Comparison of ENCODE assay signal across 1 cellular context in genomic region chr9:25742241-25742640, GRCh38.
TF ChIP-seq lines count a peak whose summit lies in the region.

No MANE protein-coding gene starts in this region.

TF ChIP-seq in HepG2, 621 proteins besides CTCF, POLR2A, EP300 and RAD21 (continued from another document):
- TF ChIP-seq, protein P1, sequence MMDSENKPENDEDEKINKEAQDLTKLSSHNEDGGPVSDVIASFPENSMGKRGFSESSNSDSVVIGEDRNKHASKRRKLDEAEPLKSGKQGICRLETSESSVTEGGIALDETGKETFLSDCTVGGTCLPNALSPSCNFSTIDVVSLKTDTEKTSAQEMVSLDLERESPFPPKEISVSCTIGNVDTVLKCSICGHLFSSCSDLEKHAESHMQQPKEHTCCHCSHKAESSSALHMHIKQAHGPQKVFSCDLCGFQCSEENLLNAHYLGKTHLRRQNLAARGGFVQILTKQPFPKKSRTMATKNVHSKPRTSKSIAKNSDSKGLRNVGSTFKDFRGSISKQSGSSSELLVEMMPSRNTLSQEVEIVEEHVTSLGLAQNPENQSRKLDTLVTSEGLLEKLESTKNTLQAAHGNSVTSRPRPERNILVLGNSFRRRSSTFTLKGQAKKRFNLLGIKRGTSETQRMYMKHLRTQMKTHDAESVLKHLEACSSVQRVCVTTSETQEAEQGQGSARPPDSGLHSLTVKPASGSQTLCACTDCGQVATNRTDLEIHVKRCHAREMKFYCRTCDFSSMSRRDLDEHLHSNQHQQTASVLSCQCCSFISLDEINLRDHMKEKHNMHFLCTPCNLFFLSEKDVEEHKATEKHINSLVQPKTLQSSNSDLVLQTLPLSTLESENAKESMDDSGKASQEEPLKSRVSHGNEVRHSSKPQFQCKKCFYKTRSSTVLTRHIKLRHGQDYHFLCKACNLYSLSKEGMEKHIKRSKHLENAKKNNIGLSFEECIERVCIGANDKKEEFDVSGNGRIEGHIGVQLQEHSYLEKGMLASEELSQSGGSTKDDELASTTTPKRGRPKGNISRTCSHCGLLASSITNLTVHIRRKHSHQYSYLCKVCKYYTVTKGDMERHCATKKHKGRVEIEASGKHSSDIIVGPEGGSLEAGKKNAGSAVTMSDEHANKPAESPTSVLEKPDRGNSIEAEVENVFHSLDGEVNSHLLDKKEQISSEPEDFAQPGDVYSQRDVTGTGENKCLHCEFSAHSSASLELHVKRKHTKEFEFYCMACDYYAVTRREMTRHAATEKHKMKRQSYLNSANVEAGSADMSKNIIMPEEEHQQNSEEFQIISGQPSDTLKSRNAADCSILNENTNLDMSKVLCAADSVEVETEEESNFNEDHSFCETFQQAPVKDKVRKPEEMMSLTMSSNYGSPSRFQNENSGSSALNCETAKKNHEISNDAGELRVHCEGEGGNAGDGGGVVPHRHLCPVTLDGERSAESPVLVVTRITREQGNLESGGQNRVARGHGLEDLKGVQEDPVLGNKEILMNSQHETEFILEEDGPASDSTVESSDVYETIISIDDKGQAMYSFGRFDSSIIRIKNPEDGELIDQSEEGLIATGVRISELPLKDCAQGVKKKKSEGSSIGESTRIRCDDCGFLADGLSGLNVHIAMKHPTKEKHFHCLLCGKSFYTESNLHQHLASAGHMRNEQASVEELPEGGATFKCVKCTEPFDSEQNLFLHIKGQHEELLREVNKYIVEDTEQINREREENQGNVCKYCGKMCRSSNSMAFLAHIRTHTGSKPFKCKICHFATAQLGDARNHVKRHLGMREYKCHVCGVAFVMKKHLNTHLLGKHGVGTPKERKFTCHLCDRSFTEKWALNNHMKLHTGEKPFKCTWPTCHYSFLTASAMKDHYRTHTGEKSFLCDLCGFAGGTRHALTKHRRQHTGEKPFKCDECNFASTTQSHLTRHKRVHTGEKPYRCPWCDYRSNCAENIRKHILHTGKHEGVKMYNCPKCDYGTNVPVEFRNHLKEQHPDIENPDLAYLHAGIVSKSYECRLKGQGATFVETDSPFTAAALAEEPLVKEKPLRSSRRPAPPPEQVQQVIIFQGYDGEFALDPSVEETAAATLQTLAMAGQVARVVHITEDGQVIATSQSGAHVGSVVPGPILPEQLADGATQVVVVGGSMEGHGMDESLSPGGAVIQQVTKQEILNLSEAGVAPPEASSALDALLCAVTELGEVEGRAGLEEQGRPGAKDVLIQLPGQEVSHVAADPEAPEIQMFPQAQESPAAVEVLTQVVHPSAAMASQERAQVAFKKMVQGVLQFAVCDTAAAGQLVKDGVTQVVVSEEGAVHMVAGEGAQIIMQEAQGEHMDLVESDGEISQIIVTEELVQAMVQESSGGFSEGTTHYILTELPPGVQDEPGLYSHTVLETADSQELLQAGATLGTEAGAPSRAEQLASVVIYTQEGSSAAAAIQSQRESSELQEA (CRISPR knock-in tag; IDR thresholded peaks at IDR 0.05; ENCODE audit: not compliant biosample characterization): no peak
- TF ChIP-seq CREB1 (IDR thresholded peaks at IDR 0.05) (no peak), CREB1 (CRISPR knock-in tag; IDR thresholded peaks at IDR 0.05) (peak; percentile 25; the same call in 1 of the 2 replicates), NFKBIZ (CRISPR knock-in tag; IDR thresholded peaks at IDR 0.05) (no peak), SOX5 (CRISPR knock-in tag; IDR thresholded peaks at IDR 0.05; ENCODE audit: borderline replicate concordance) (peak; percentile 44; the same call in 1 of the 2 replicates), SUZ12 (IDR thresholded peaks at IDR 0.05; ENCODE audit: low read depth, low read length) (no peak), FOSL2 (CRISPR knock-in tag; IDR thresholded peaks at IDR 0.05) (no peak), ZNF225 (CRISPR knock-in tag; IDR thresholded peaks at IDR 0.05) (no peak), ZNF563 (CRISPR knock-in tag; IDR thresholded peaks at IDR 0.05) (no peak), SALL1 (CRISPR knock-in tag; IDR thresholded peaks at IDR 0.05) (no peak), NBN (conservative IDR thresholded peaks at IDR 0.05) (no peak), SOX13 (IDR thresholded peaks at IDR 0.05) (no peak), SOX13 (CRISPR knock-in tag; conservative IDR thresholded peaks at IDR 0.05 in 1 of 2, IDR thresholded peaks at IDR 0.05 in 1 of 2) (peak in 1 of 2 experiments; percentile 72; a peak in 2 of 4 replicates), ZNF124 (CRISPR knock-in tag; IDR thresholded peaks at IDR 0.05) (no peak), ZFP36 (IDR thresholded peaks at IDR 0.05; ENCODE audit: borderline replicate concordance, low read depth, low read length, partially characterized antibody) (no peak), NR2F2 (IDR thresholded peaks at IDR 0.05; ENCODE audit: borderline replicate concordance, low read depth) (no peak), KAT8 (CRISPR knock-in tag; IDR thresholded peaks at IDR 0.05) (no peak), PLSCR1 (CRISPR knock-in tag; IDR thresholded peaks at IDR 0.05; ENCODE audit: borderline replicate concordance) (no peak), RXRA (CRISPR knock-in tag; IDR thresholded peaks at IDR 0.05) (no peak), CEBPB (IDR thresholded peaks at IDR 0.05; ENCODE audit: borderline replicate concordance, low read depth, low read length) (peak; percentile 84), SSRP1 (CRISPR knock-in tag; IDR thresholded peaks at IDR 0.05) (no peak), EEA1 (CRISPR knock-in tag; IDR thresholded peaks at IDR 0.05; ENCODE audit: borderline replicate concordance) (no peak), PTBP1 (IDR thresholded peaks at IDR 0.05; ENCODE audit: low read depth, low read length, poor library complexity, severe bottlenecking) (no peak), MAZ (IDR thresholded peaks at IDR 0.05; ENCODE audit: borderline replicate concordance, low read depth, low read length) (no peak), MAZ (CRISPR knock-in tag; IDR thresholded peaks at IDR 0.05; ENCODE audit: low read depth) (no peak), RCOR2 (CRISPR knock-in tag; IDR thresholded peaks at IDR 0.05) (no peak), SOX6 (IDR thresholded peaks at IDR 0.05) (no peak), SOX6 (CRISPR knock-in tag; IDR thresholded peaks at IDR 0.05) (peak; percentile 34; the same call in 1 of the 2 replicates), DRAP1 (CRISPR knock-in tag; IDR thresholded peaks at IDR 0.05) (no peak), ZNF614 (CRISPR knock-in tag; IDR thresholded peaks at IDR 0.05; ENCODE audit: borderline replicate concordance) (no peak), ZNF790 (CRISPR knock-in tag; IDR thresholded peaks at IDR 0.05; ENCODE audit: borderline replicate concordance) (no peak), ZNF18 (CRISPR knock-in tag; IDR thresholded peaks at IDR 0.05; ENCODE audit: insufficient replicate concordance) (no peak)
- TF ChIP-seq, protein P2, sequence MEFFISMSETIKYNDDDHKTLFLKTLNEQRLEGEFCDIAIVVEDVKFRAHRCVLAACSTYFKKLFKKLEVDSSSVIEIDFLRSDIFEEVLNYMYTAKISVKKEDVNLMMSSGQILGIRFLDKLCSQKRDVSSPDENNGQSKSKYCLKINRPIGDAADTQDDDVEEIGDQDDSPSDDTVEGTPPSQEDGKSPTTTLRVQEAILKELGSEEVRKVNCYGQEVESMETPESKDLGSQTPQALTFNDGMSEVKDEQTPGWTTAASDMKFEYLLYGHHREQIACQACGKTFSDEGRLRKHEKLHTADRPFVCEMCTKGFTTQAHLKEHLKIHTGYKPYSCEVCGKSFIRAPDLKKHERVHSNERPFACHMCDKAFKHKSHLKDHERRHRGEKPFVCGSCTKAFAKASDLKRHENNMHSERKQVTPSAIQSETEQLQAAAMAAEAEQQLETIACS (CRISPR knock-in tag; IDR thresholded peaks at IDR 0.05): no peak
- TF ChIP-seq, protein P3, sequence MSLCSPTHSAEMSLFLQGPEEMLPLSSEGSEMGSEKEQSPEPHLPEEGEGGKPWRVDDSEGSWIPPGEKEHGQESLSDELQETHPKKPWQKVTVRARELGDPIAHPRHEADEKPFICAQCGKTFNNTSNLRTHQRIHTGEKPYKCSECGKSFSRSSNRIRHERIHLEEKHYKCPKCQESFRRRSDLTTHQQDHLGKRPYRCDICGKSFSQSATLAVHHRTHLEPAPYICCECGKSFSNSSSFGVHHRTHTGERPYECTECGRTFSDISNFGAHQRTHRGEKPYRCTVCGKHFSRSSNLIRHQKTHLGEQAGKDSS (CRISPR knock-in tag; IDR thresholded peaks at IDR 0.05; ENCODE audit: borderline replicate concordance, low read depth): no peak
- TF ChIP-seq, protein P4, sequence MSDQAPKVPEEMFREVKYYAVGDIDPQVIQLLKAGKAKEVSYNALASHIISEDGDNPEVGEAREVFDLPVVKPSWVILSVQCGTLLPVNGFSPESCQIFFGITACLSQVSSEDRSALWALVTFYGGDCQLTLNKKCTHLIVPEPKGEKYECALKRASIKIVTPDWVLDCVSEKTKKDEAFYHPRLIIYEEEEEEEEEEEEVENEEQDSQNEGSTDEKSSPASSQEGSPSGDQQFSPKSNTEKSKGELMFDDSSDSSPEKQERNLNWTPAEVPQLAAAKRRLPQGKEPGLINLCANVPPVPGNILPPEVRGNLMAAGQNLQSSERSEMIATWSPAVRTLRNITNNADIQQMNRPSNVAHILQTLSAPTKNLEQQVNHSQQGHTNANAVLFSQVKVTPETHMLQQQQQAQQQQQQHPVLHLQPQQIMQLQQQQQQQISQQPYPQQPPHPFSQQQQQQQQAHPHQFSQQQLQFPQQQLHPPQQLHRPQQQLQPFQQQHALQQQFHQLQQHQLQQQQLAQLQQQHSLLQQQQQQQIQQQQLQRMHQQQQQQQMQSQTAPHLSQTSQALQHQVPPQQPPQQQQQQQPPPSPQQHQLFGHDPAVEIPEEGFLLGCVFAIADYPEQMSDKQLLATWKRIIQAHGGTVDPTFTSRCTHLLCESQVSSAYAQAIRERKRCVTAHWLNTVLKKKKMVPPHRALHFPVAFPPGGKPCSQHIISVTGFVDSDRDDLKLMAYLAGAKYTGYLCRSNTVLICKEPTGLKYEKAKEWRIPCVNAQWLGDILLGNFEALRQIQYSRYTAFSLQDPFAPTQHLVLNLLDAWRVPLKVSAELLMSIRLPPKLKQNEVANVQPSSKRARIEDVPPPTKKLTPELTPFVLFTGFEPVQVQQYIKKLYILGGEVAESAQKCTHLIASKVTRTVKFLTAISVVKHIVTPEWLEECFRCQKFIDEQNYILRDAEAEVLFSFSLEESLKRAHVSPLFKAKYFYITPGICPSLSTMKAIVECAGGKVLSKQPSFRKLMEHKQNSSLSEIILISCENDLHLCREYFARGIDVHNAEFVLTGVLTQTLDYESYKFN (CRISPR knock-in tag; conservative IDR thresholded peaks at IDR 0.05): no peak
